28 cellular contexts compared by ENCODE assay signal in genomic region chr15:24718289-24719082, GRCh38. TPM values are rescaled to one million over a fixed set of nuclear protein-coding genes. Genes with fewer than 3 reads are reported as not detected.
"Had no signal": no experiment of that assay in that cellular context is flagged by ENCODE, and none has a peak within 500 bp of the region (broad histone marks: within the 10 kb centered on the region; RNA-seq: fewer than 3 reads in every experiment).

No MANE protein-coding gene starts in this region.

- H3K4me3 ChIP-seq: PC-9, Peyer's patch had no signal

- H2AFZ ChIP-seq: PC-9 had no signal

- H3K4me1 Mint-ChIP-seq: T-cell had no signal

- H3K9me3 ChIP-seq: SK-N-SH had no signal

- H3K4me2 ChIP-seq: PC-9, SK-N-SH had no signal

- H3K27ac Mint-ChIP-seq: T-cell had no signal

- H3K4me1 ChIP-seq: Peyer's patch had no signal

- H3K36me3 Mint-ChIP-seq: T-cell had no signal

- H3K27me3 ChIP-seq: Peyer's patch had no signal

- H3K4me3 Mint-ChIP-seq: T-cell had no signal

- H3K36me3 ChIP-seq: Peyer's patch had no signal

- DNase-seq: KBM-7, MV-4-11, NCI-H1048, NCI-H1105, NCI-H1417 treated with DMSO at 0.1 percent for 48 hours, NCI-H146, NCI-H1694 treated with DMSO at 0.1 percent for 48 hours, NCI-H1930, NCI-H2081, NCI-H2107, NCI-H2227 treated with DMSO at 0.1 percent for 48 hours, NCI-H510A, NCI-H524 treated with DMSO at 0.1 percent for 48 hours, NCI-H69, NCI-H774, OCI-M1, PC-9, Peyer's patch, Right ventricle myocardium superior, SIG-M5, SK-N-SH, SW 1271, T-cell had no signal

- H3K27ac ChIP-seq: PC-9, Peyer's patch had no signal

- H3K9me2 ChIP-seq: SK-N-SH had no signal

- ATAC-seq: T-cell had no signal

- H3K9ac ChIP-seq: SK-N-SH had no signal

- H3K27me3 Mint-ChIP-seq: T-cell had no signal

RNA-seq across cellular contexts. Expression of gene NPAP1, which starts 42.9 kb away (rescaled TPM):
- total RNA-seq: HT-29, LHCN-M2, MCF 10A, PC-9, Peyer's patch, Right ventricle myocardium superior, RPMI7951, SK-MEL-5, T-cell had no signal
- polyA plus RNA-seq: SK-N-SH had no signal
